ENCODE assay signal across 15 cellular contexts in the genomic region with DNA sequence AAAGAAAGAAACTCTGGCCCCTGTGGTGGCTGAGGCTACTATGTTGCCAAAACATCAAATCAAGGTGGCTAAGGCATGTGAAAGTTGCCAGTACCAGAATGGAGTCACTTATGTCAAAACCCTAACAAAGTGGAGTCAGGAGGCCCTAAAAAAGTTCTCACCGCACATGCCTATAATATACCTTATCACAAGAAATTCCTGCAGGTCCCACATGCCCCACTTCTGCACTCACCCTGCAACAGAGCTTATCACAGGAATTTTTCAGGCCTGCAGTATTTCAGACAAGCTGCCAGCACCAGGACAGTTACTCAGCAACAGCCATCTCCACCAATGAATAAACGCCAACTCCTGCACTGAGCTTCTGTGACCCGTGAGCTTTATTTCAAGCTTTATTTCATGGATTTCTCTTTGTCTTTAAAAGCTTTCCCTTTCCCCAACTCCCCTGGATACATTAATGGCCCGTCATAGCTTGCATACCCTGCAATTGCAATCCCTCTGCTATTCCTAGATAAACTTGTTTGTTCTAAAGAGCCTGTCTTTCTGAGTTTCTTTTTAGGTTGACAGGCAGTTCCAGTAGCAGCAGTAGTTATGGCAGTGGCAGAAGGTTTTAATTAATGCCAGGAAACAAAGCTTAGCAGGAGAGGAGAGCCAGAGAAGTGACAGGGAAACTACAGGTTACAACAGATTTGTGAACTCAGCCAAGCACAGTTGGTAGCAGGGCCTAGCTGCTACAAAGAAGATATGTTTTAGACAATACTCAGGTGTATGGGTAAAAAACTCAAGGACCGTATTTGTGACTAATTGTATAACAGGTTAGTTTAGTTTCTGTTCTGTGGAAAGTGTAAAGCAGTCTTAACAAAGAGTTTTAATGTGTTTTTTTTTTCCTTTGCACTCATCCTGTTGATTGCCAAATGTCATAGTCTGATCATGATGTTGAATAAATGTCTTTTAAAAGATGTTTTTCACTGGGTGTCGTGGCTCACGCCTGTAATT. TPM values are rescaled to one million over a fixed set of nuclear protein-coding genes. Genes with fewer than 3 reads are reported as not detected.
DNase-seq lines count a peak whose midpoint lies in the region; ATAC-seq and TF ChIP-seq lines count a peak whose summit lies in the region.
"Had no signal": no experiment of that assay in that cellular context is flagged by ENCODE, and none has a peak within 500 bp of the region (broad histone marks: within the 10 kb centered on the region; RNA-seq: fewer than 3 reads in every experiment).

No MANE protein-coding gene starts in this region.

- dilution Hi-C loops in IMR-90 (cut with HindIII; ENCODE audit: low sequenced_read_pairs, unreplicated experiment), result no loop called here

- no peak for TF ChIP-seq CTCF in IMR-90 (conservative IDR thresholded peaks at IDR 0.05; ENCODE audit: low read depth, low read length)

- H3K4me1 ChIP-seq in IMR-90 (ENCODE audit: control insufficient read depth, insufficient read depth, low read length) (no peaks in the 10 kb centered on the region), rectal smooth muscle tissue (ENCODE audit: control insufficient read depth, insufficient read depth, low read length) (peaks cover 5% of the 10 kb centered on the region)

- POLR2A ChIA-PET in IMR-90 (lab: Charles Lee; ENCODE audit: unreplicated experiment), result interaction anchor here (0.7 kb wide), 1 partner anchor 1063 kb away, joined by 3 read pairs; no protein-coding TSS in a partner anchor

- DNase-seq in IMR-90, result peak; percentile 59
- DNase-seq in dermis blood vessel endothelial cell, result peak; percentile 10
- DNase-seq in hepatic stellate cell (ENCODE audit: low spot score), result peak; percentile 30
- no peak for DNase-seq in pons (ENCODE audit: low spot score)
- DNase-seq in GDM1 (lab: John Stamatoyannopoulos, UW), result no peak
- DNase-seq in NCI-H1105 treated with DMSO at 0.1 percent for 48 hours (lab: John Stamatoyannopoulos, UW), result no peak
- DNase-seq in activated CD8-positive, alpha-beta memory T cell treated with anti-CD3 and anti-CD28 coated beads, Interleukin-2, amount 50 U/mL, for 48 hours, result no peak
- DNase-seq: activated T-cell treated with anti-CD3 and anti-CD28 coated beads, Interleukin-2, amount 50 U/mL, for 72 hours; foreskin melanocyte; NCI-H2029 treated with DMSO at 0.1 percent for 48 hours; stomach had no signal

- H2BK20ac ChIP-seq in IMR-90 (ENCODE audit: low read depth, low read length), result no peak overlapping the region

- no TSS peak for BruUV-seq in IMR-90 (replicated peaks; lab: Mats Ljungman, UMichigan)

- no peak for TF ChIP-seq RAD21 in IMR-90 (IDR thresholded peaks at IDR 0.05; ENCODE audit: low read length)

- CTCF ChIA-PET in IMR-90 (lab: Yijun Ruan, JAX), result no interaction called here

- no peak overlapping the region for H3K4me2 ChIP-seq in IMR-90 (ENCODE audit: low read depth, low read length)

- H4K20me1 ChIP-seq in IMR-90 (ENCODE audit: insufficient read depth, low read length), result no peaks in the 10 kb centered on the region

- H4K8ac ChIP-seq in IMR-90 (ENCODE audit: low read depth in 2 of 2, low read length in 2 of 2), result no peak overlapping the region

- no peaks in the 10 kb centered on the region for H3K9me1 ChIP-seq in IMR-90 (ENCODE audit: insufficient read depth, low read length)

- H3K9me3 ChIP-seq in IMR-90 (ENCODE audit: control insufficient read depth, insufficient read depth, low read length), result no peaks in the 10 kb centered on the region
- H3K9me3 ChIP-seq: stomach had no signal

- H2BK120ac ChIP-seq in IMR-90 (ENCODE audit: low read depth, low read length), result no peak overlapping the region

- H3K14ac ChIP-seq in IMR-90 (replicated peaks; ENCODE audit: low read depth, low read length), result no peak overlapping the region

- no peak overlapping the region for H3K4me3 ChIP-seq in IMR-90 (ENCODE audit: insufficient read depth, low read depth, low read length)
- H3K4me3 ChIP-seq in rectal smooth muscle tissue (ENCODE audit: low read length), result no peak overlapping the region
- H3K4me3 ChIP-seq: K562, SK-N-MC, stomach had no signal

- H3K56ac ChIP-seq in IMR-90 (ENCODE audit: extremely low read depth, insufficient read depth, low read length), result no peak overlapping the region

- H3K36me3 ChIP-seq in IMR-90 (ENCODE audit: control insufficient read depth, insufficient read depth, low read length) (peaks cover 3% of the 10 kb centered on the region; the same call in 1 of the 2 replicates), rectal smooth muscle tissue (ENCODE audit: control insufficient read depth, insufficient read depth, low read length) (no peaks in the 10 kb centered on the region)

- no peak overlapping the region for H4K91ac ChIP-seq in IMR-90 (ENCODE audit: insufficient read depth, low read depth, low read length)

- TF ChIP-seq POLR2A in IMR-90 (IDR thresholded peaks at IDR 0.05; ENCODE audit: low read depth, low read length), result no peak

- intact Hi-C loops in IMR-90 (cut with micrococcal nuclease), result loop anchor here (5.0 kb wide), 1 partner anchor 39 kb away; no protein-coding TSS in a partner anchor

- H2AK5ac ChIP-seq in IMR-90 (ENCODE audit: low read depth, low read length), result no peak overlapping the region

- no peak overlapping the region for H3K23ac ChIP-seq in IMR-90 (ENCODE audit: low read depth, low read length)

- no peak overlapping the region for H2AK9ac ChIP-seq in IMR-90 (replicated peaks; ENCODE audit: low read depth, low read length, poor library complexity)

- no peak overlapping the region for H3K9ac ChIP-seq in IMR-90 (ENCODE audit: low read depth, low read length)
- H3K9ac ChIP-seq in rectal smooth muscle tissue (ENCODE audit: low read length), result no peak overlapping the region

- H3K27me3 ChIP-seq in IMR-90 (ENCODE audit: control insufficient read depth, insufficient read depth, low read length) (no peaks in the 10 kb centered on the region), rectal smooth muscle tissue (ENCODE audit: control insufficient read depth, insufficient read depth, low read length) (no peaks in the 10 kb centered on the region)
- H3K27me3 ChIP-seq: stomach had no signal

- in situ Hi-C loops in IMR-90 (cut with MboI; ENCODE audit: low sequenced_read_pairs), result no loop called here

- H3K79me1 ChIP-seq in IMR-90 (ENCODE audit: low read depth in 1 of 2, low read length in 2 of 2), result no peaks in the 10 kb centered on the region

- WGBS in IMR-90 (ENCODE audit: extremely low coverage in 2 of 2, insufficient read length in 1 of 2), 2 experiments, result 76% methylated on average over 4 of the region's 7 CpGs; no CpG with 5 or more reads in 1 of the 2 experiments

- no peak overlapping the region for H2AFZ ChIP-seq in IMR-90 (replicated peaks; ENCODE audit: low read length, poor library complexity)

- no peak overlapping the region for H3K4ac ChIP-seq in IMR-90 (ENCODE audit: low read depth, low read length)

- no peak overlapping the region for H3K18ac ChIP-seq in IMR-90 (ENCODE audit: low read depth, low read length)

- no peak overlapping the region for H4K5ac ChIP-seq in IMR-90 (ENCODE audit: low read depth, low read length)

- ATAC-seq in IMR-90 (ENCODE audit: low read depth), result peak; percentile 90
- ATAC-seq: activated T-cell treated with anti-CD3 and anti-CD28 coated beads, Interleukin-2, amount 50 U/mL, for 72 hours; K562 had no signal

- no peak overlapping the region for H2BK5ac ChIP-seq in IMR-90 (ENCODE audit: low read depth, low read length, poor library complexity, severe bottlenecking)

- H2BK15ac ChIP-seq in IMR-90 (ENCODE audit: low read depth, low read length), result no peak overlapping the region

- H3K27ac ChIP-seq in IMR-90 (ENCODE audit: insufficient read depth, low read length) (no peak overlapping the region), rectal smooth muscle tissue (ENCODE audit: low read depth, low read length) (peak overlapping the region; percentile 40)
- H3K27ac ChIP-seq: SK-N-MC had no signal

TF ChIP-seq in IMR-90, 13 proteins besides CTCF, POLR2A, EP300 and RAD21:
- TF ChIP-seq, protein P1, sequence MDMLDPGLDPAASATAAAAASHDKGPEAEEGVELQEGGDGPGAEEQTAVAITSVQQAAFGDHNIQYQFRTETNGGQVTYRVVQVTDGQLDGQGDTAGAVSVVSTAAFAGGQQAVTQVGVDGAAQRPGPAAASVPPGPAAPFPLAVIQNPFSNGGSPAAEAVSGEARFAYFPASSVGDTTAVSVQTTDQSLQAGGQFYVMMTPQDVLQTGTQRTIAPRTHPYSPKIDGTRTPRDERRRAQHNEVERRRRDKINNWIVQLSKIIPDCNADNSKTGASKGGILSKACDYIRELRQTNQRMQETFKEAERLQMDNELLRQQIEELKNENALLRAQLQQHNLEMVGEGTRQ (IDR thresholded peaks at IDR 0.05; ENCODE audit: low read depth, low read length), result no peak
- TF ChIP-seq NFE2L2 (IDR thresholded peaks at IDR 0.05; ENCODE audit: low read depth, low read length) (no peak), RCOR1 (IDR thresholded peaks at IDR 0.05; ENCODE audit: insufficient replicate concordance, low read length) (no peak), MAFK (IDR thresholded peaks at IDR 0.05; ENCODE audit: low read depth, low read length) (no peak), MAZ (IDR thresholded peaks at IDR 0.05; ENCODE audit: borderline replicate concordance, low read depth, low read length) (no peak), CHD1 (IDR thresholded peaks at IDR 0.05; ENCODE audit: low read depth, low read length) (no peak)

RNA-seq across cellular contexts. Expression of a gene that starts 15.9 kb away (rescaled TPM):
- total RNA-seq in IMR-90 (2012; rRNA removed), result 10.3 and 13.1 TPM in 2 replicates
- 23.7 and 24.7 TPM in 2 replicates for polyA plus RNA-seq in IMR-90 (2012; rRNA removed)
- polyA plus RNA-seq in IMR-90 (2012; cell fraction: cytosol; rRNA removed), result 25.2 and 26.0 TPM in 2 replicates
- 23.8 and 28.1 TPM in 2 replicates for polyA plus RNA-seq in IMR-90 (2012; cell fraction: nucleus; rRNA removed; ENCODE audit: low replicate concordance)
- 9.2 and 14.3 TPM in 2 replicates for total RNA-seq in dermis blood vessel endothelial cell

RNA-seq across cellular contexts. Expression of a gene that starts 28.6 kb away (rescaled TPM):
- total RNA-seq in IMR-90 (2012; rRNA removed) (under 0.01 TPM in 1 of 2 replicates, not detected in the other), dermis blood vessel endothelial cell (0.14 TPM in 1 of 2 replicates, not detected in the other)
- polyA plus RNA-seq in IMR-90 (2012; rRNA removed), result 0.03 and 0.10 TPM in 2 replicates
- polyA plus RNA-seq in IMR-90 (2012; cell fraction: cytosol; rRNA removed), result 0.01 TPM in 1 of 2 replicates, not detected in the other
- polyA plus RNA-seq in IMR-90 (2012; cell fraction: nucleus; rRNA removed; ENCODE audit: low replicate concordance), result 0.07 and 0.09 TPM in 2 replicates
- total RNA-seq: activated T-cell treated with anti-CD3 and anti-CD28 coated beads, Interleukin-2, amount 50 U/mL, for 72 hours; K562; liver; stomach had no signal
- polyA plus RNA-seq: K562, liver, stomach had no signal

Comparison
In these comparisons a context has a peak if more than half of its experiments do, and no peak if none do; other contexts are left out.
1. DNase-seq: peak in IMR-90 (single experiment), dermis blood vessel endothelial cell (single experiment) and hepatic stellate cell (single experiment); none in pons (single experiment), GDM1 (single experiment), NCI-H1105 treated with DMSO at 0.1 percent for 48 hours (single experiment) and activated CD8-positive, alpha-beta memory T cell treated with anti-CD3 and anti-CD28 coated beads, Interleukin-2, amount 50 U/mL, for 48 hours (single experiment).